In genomic region chr9:130846487-130847305, GRCh38 we compare ENCODE assay signal across 9 cellular contexts. TPM values are rescaled to one million over a fixed set of nuclear protein-coding genes. Genes with fewer than 3 reads are reported as not detected.
DNase-seq lines count a peak whose midpoint lies in the region; ATAC-seq and TF ChIP-seq lines count a peak whose summit lies in the region.
"Had no signal": no experiment of that assay in that cellular context is flagged by ENCODE, and none has a peak within 500 bp of the region (broad histone marks: within the 10 kb centered on the region; RNA-seq: fewer than 3 reads in every experiment).

No MANE protein-coding gene starts in this region.

- H3K4me1 ChIP-seq in adipocyte (ENCODE audit: control insufficient read depth, insufficient read depth, low read length) = peaks cover 65% of the 10 kb centered on the region

- no peaks in the 10 kb centered on the region for H3K9me3 Mint-ChIP-seq in Calu3 (ENCODE audit: low read depth, unreplicated experiment)

- CTCF ChIA-PET in Calu3 (lab: Charles Lee) = interaction anchor here (0.8 kb wide), 1 partner anchor 20 kb away, joined by 3 read pairs; no protein-coding TSS in a partner anchor

- H3K36me3 ChIP-seq in adipocyte (ENCODE audit: control insufficient read depth, insufficient read depth, low read length, severe bottlenecking) = no peaks in the 10 kb centered on the region

- H3K36me3 Mint-ChIP-seq in Calu3 (ENCODE audit: insufficient read depth, unreplicated experiment) (no peaks in the 10 kb centered on the region), T-helper 17 cell (ENCODE audit: low read depth) (no peaks in the 10 kb centered on the region)

- peak overlapping the region; percentile 87 for H3K9ac ChIP-seq in adipocyte (ENCODE audit: low read length)

- no peak overlapping the region for H3K4me3 Mint-ChIP-seq in Calu3 (ENCODE audit: low read depth, unreplicated experiment)
- H3K4me3 Mint-ChIP-seq in T-helper 17 cell = no peak overlapping the region

- peak overlapping the region; percentile 67 for H3K4me3 ChIP-seq in adipocyte (ENCODE audit: low read length)

- no peak overlapping the region for H3K27ac Mint-ChIP-seq in Calu3 (ENCODE audit: unreplicated experiment)
- H3K27ac Mint-ChIP-seq in T-helper 17 cell = no peak overlapping the region

- DNase-seq in Calu3 = peak; percentile 28
- peak; percentile 85 for DNase-seq in adipocyte (ENCODE audit: low read depth)
- peak in 34 of 42 donors; percentile 28 to 79 (median 55) for DNase-seq in head of caudate nucleus
- peak; percentile 78 for DNase-seq in pulmonary artery endothelial cell (ENCODE audit: low read depth, low spot score)
- DNase-seq in NCI-H82 treated with DMSO at 0.1 percent for 48 hours (lab: John Stamatoyannopoulos, UW; ENCODE audit: unreplicated experiment) = no peak
- no peak for DNase-seq in cortex of kidney (lab: John Stamatoyannopoulos, UW)
- DNase-seq in T-helper 17 cell = no peak
- DNase-seq in NCI-H524 treated with DMSO at 0.1 percent for 48 hours (lab: John Stamatoyannopoulos, UW) = no peak
- DNase-seq: stimulated activated CD4-positive, alpha-beta T cell treated with anti-CD3 and anti-CD28 coated beads, Interleukin-12 subunit alpha, Interleukin-12 subunit beta, amount 100 ng/mL, for 4 hours had no signal

- no peaks in the 10 kb centered on the region for H3K27me3 ChIP-seq in adipocyte (replicated peaks; ENCODE audit: control insufficient read depth, insufficient read depth, low read length)

- no peak for ATAC-seq in T-helper 17 cell

- H3K27me3 Mint-ChIP-seq in Calu3 (ENCODE audit: unreplicated experiment) (no peaks in the 10 kb centered on the region), T-helper 17 cell (no peaks in the 10 kb centered on the region)

- no TSS peak for BruUV-seq in Calu3 (replicated peaks; lab: Mats Ljungman, UMichigan)

- no peaks in the 10 kb centered on the region for H3K9me3 ChIP-seq in adipocyte (ENCODE audit: control insufficient read depth, low read length)
- H3K9me3 ChIP-seq in T-helper 17 cell (ENCODE audit: control insufficient read depth, low read length, poor library complexity, severe bottlenecking) = no peaks in the 10 kb centered on the region

- intact Hi-C loops in Calu3 (cut with micrococcal nuclease; ENCODE audit: unreplicated experiment) = no loop called here
- intact Hi-C loops in head of caudate nucleus (cut with DNase I) = no loop called here

- H3K4me1 Mint-ChIP-seq in Calu3 (ENCODE audit: low read depth, unreplicated experiment) = peaks cover 29% of the 10 kb centered on the region
- peaks cover 21% of the 10 kb centered on the region for H3K4me1 Mint-ChIP-seq in T-helper 17 cell

- TF ChIP-seq CTCF in Calu3 (IDR thresholded peaks at IDR 0.05; ENCODE audit: unreplicated experiment) = no peak

RNA-seq across cellular contexts. Expression of gene ABL1, which starts 11.6 kb away (rescaled TPM):
- 29.6 and 30.0 TPM in 2 replicates for total RNA-seq in Calu3 (2022)
- total RNA-seq in pulmonary artery endothelial cell = 49.2 and 59.5 TPM in 2 replicates
- 10 to 100 TPM; 34.9 to 35.8 TPM for total RNA-seq in T-helper 17 cell

RNA-seq across cellular contexts. Expression of gene QRFP, which starts 49.9 kb away (rescaled TPM):
- total RNA-seq in Calu3 (2022) (not detected in 2 replicates), pulmonary artery endothelial cell (not detected in 2 replicates), T-helper 17 cell (not detected)

Comparison
In these comparisons a context has a peak if more than half of its experiments do, and no peak if none do; other contexts are left out.
1. DNase-seq: peak in Calu3 (single experiment), adipocyte (single experiment), head of caudate nucleus (34 of 42) and pulmonary artery endothelial cell (single experiment); none in NCI-H82 treated with DMSO at 0.1 percent for 48 hours (single experiment), cortex of kidney (single experiment), T-helper 17 cell (0 of 3) and NCI-H524 treated with DMSO at 0.1 percent for 48 hours (single experiment).